Comparison of ENCODE assay signal across 17 cellular contexts in the genomic region with DNA sequence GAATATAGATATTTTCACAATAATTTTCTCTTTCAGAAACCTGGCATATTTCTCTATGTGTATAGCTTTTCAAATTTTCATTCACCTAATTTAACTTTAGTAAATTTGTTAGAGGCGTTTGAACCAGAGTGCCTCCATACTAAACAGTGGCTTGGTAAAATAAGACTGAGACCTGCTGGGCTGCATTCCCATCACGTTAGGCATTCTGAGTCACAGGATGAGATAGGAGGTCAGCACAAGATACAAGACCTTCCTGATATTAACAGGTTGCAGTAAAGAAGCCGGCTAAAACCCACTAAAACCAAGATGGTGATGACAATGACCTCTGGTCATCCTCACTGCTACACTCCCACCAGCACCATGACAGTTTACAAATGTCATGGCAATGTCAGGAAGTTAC. TPM values are rescaled to one million over a fixed set of nuclear protein-coding genes. Genes with fewer than 3 reads are reported as not detected.
DNase-seq lines count a peak whose midpoint lies in the region; ATAC-seq, FAIRE-seq and TF ChIP-seq lines count a peak whose summit lies in the region.
"Had no signal": no experiment of that assay in that cellular context is flagged by ENCODE, and none has a peak within 500 bp of the region (broad histone marks: within the 10 kb centered on the region; RNA-seq: fewer than 3 reads in every experiment).

No MANE protein-coding gene starts in this region.

- no peak overlapping the region for H3K9ac ChIP-seq in smooth muscle cell (ENCODE audit: low read depth)
- H3K9ac ChIP-seq: KMS-11 had no signal

- H3K36me3 ChIP-seq in smooth muscle cell (ENCODE audit: low read depth) (no peaks in the 10 kb centered on the region), testis (ENCODE audit: low read depth, missing control alignments) (no peaks in the 10 kb centered on the region)

- DNase-seq in HT1080 (ENCODE audit: low read depth) (peak; percentile 25), RCC 7860 (ENCODE audit: low spot score) (peak; percentile 21), smooth muscle cell (lab: John Stamatoyannopoulos, UW; ENCODE audit: unreplicated experiment) (no peak), testis (no peak), NCI-H2081 (lab: John Stamatoyannopoulos, UW) (no peak)
- DNase-seq: DMS 273 treated with DMSO at 0.1 percent for 48 hours, NCI-H1436, NCI-H2081 treated with DMSO at 0.1 percent for 48 hours, NCI-H526, T-helper 1 cell had no signal

- peak; percentile 50 for ATAC-seq in esophagus mucosa
- ATAC-seq in HG03045 (IDR thresholded peaks at IDR 0.05; ENCODE audit: unreplicated experiment): no peak
- ATAC-seq: HepG2, Right ventricle myocardium inferior had no signal

- peaks cover 97% of the 10 kb centered on the region for H3K79me2 ChIP-seq in smooth muscle cell (ENCODE audit: low read depth)

- no peak for TF ChIP-seq CTCF in smooth muscle cell (IDR thresholded peaks at IDR 0.05; ENCODE audit: borderline replicate concordance, insufficient read depth, poor library complexity, severe bottlenecking)
- TF ChIP-seq CTCF in testis (IDR thresholded peaks at IDR 0.05): no peak

- intact Hi-C loops in testis (cut with DNase I; ENCODE audit: low total_unique reads): no loop called here

- H3K27me3 ChIP-seq in smooth muscle cell (ENCODE audit: low read depth) (no peaks in the 10 kb centered on the region), testis (no peaks in the 10 kb centered on the region)

- peaks cover 14% of the 10 kb centered on the region for H3K4me1 ChIP-seq in smooth muscle cell (ENCODE audit: low read depth)
- H3K4me1 ChIP-seq in testis: peaks cover 16% of the 10 kb centered on the region

- TF ChIP-seq POLR2A in testis (IDR thresholded peaks at IDR 0.05): no peak

- H3F3A ChIP-seq in smooth muscle cell (ENCODE audit: low read depth): no peaks in the 10 kb centered on the region

- H4K20me1 ChIP-seq in smooth muscle cell (ENCODE audit: low read depth): peaks cover 94% of the 10 kb centered on the region

- H3K27ac ChIP-seq in smooth muscle cell (ENCODE audit: low read depth) (peak overlapping the region; percentile 78), testis (no peak overlapping the region)
- H3K27ac ChIP-seq: KMS-11, SK-N-MC had no signal

- H2AFZ ChIP-seq in smooth muscle cell (ENCODE audit: low read depth): no peak overlapping the region

- FAIRE-seq in RCC 7860 (lab: Jason Lieb, UNC): no peak
- FAIRE-seq: HepG2 had no signal

- no peak overlapping the region for H3K4me2 ChIP-seq in smooth muscle cell
- H3K4me2 ChIP-seq: KMS-11 had no signal

- no peaks in the 10 kb centered on the region for H3K9me3 ChIP-seq in smooth muscle cell (replicated peaks; ENCODE audit: low read depth)
- H3K9me3 ChIP-seq in testis: no peaks in the 10 kb centered on the region
- H3K9me3 ChIP-seq: HAP-1 had no signal

- 44% methylated on average over 3 of the region's 3 CpGs for WGBS in smooth muscle cell (ENCODE audit: low lambda C conversion rate)
- WGBS in testis, 2 donors: 58 to 65% methylated on average over 3 of the region's 3 CpGs

- H3K4me3 ChIP-seq in smooth muscle cell: no peak overlapping the region
- H3K4me3 ChIP-seq in testis: no peak overlapping the region
- H3K4me3 ChIP-seq: HAP-1, SK-N-MC had no signal

RNA-seq across cellular contexts. Expression of gene RNF38, which starts 13.7 kb away (rescaled TPM):
- total RNA-seq in HT1080 (2014; rRNA removed; shearing (Covaris generic)): 8.0 and 14.5 TPM in 2 replicates
- 14.4 and 18.3 TPM in 2 replicates for polyA plus RNA-seq in HT1080 (2015; cell fraction: cytosol; rRNA removed)
- 11.2 and 14.1 TPM in 2 replicates for polyA plus RNA-seq in HT1080 (2015; cell fraction: nucleus; rRNA removed)
- total RNA-seq in esophagus mucosa (15.5 TPM), smooth muscle cell (25.3 and 27.5 TPM in 2 replicates), testis (100 to 1,000 TPM; 116 to 117 TPM)
- polyA plus RNA-seq in smooth muscle cell (10.1 and 11.3 TPM in 2 replicates), testis (ENCODE audit: insufficient read depth, low read depth, low replicate concordance) (197 TPM)

Comparison
In these comparisons a context has a peak if more than half of its experiments do, and no peak if none do; other contexts are left out.
1. DNase-seq: peak in HT1080 (single experiment) and RCC 7860 (single experiment); none in smooth muscle cell (single experiment), testis (single experiment) and NCI-H2081 (0 of 2).